ENCODE assay signal across 1 cellular context in the genomic region with DNA sequence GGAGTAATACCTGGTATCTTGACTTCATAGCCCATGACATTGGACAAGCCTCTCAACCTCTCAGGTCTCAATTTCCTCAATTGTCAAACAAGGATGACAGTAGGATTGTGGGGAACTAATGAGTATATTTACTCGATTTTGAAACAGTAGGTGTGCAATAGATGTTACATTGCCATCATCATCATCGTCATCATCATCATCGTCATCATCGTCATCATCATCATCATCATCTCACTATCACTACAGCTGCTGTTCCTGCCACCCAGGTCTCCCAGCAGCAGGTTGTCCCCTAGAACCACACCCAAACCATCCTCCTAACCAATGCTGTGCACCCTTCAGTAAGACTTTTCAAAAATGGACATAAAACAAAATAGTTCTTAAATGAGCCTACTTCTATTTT.
TF ChIP-seq lines count a peak whose summit lies in the region.

No MANE protein-coding gene starts in this region.

TF ChIP-seq in GM23338, 12 proteins besides CTCF, POLR2A, EP300 and RAD21 (continued from another document):
- TF ChIP-seq, protein P1, sequence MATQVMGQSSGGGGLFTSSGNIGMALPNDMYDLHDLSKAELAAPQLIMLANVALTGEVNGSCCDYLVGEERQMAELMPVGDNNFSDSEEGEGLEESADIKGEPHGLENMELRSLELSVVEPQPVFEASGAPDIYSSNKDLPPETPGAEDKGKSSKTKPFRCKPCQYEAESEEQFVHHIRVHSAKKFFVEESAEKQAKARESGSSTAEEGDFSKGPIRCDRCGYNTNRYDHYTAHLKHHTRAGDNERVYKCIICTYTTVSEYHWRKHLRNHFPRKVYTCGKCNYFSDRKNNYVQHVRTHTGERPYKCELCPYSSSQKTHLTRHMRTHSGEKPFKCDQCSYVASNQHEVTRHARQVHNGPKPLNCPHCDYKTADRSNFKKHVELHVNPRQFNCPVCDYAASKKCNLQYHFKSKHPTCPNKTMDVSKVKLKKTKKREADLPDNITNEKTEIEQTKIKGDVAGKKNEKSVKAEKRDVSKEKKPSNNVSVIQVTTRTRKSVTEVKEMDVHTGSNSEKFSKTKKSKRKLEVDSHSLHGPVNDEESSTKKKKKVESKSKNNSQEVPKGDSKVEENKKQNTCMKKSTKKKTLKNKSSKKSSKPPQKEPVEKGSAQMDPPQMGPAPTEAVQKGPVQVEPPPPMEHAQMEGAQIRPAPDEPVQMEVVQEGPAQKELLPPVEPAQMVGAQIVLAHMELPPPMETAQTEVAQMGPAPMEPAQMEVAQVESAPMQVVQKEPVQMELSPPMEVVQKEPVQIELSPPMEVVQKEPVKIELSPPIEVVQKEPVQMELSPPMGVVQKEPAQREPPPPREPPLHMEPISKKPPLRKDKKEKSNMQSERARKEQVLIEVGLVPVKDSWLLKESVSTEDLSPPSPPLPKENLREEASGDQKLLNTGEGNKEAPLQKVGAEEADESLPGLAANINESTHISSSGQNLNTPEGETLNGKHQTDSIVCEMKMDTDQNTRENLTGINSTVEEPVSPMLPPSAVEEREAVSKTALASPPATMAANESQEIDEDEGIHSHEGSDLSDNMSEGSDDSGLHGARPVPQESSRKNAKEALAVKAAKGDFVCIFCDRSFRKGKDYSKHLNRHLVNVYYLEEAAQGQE (IDR thresholded peaks at IDR 0.05; ENCODE audit: unreplicated experiment), result no peak
- no peak for TF ChIP-seq EZH2phosphoT487 (IDR thresholded peaks at IDR 0.05; ENCODE audit: unreplicated experiment)
